ENCODE assay signal across 1 cellular context in the genomic region with DNA sequence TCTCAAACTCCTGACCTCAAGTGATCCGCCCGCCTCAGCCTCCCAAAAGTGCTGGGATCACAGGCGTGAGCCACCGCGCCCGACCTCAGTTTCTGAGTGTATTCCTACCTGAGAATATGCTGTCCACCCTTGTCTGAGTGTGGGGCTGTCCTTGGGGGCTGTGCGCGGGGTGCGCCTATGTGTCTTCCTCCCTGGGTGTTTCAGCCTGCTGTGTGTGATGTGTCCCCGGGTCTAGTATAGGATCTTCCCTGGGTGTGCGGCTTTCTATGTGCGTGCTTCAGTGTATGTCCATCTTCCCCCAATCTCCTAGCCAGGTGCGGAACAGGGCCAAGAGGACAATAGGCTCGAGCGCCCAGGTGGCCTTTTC.
A peak's percentile ranks its signal among the peaks of the same experiment; 100 is the strongest.
TF ChIP-seq lines count a peak whose summit lies in the region.

No MANE protein-coding gene starts in this region.

TF ChIP-seq in K562, 482 proteins besides CTCF, POLR2A, EP300 and RAD21 (continued from another document):
- TF ChIP-seq, protein P1, sequence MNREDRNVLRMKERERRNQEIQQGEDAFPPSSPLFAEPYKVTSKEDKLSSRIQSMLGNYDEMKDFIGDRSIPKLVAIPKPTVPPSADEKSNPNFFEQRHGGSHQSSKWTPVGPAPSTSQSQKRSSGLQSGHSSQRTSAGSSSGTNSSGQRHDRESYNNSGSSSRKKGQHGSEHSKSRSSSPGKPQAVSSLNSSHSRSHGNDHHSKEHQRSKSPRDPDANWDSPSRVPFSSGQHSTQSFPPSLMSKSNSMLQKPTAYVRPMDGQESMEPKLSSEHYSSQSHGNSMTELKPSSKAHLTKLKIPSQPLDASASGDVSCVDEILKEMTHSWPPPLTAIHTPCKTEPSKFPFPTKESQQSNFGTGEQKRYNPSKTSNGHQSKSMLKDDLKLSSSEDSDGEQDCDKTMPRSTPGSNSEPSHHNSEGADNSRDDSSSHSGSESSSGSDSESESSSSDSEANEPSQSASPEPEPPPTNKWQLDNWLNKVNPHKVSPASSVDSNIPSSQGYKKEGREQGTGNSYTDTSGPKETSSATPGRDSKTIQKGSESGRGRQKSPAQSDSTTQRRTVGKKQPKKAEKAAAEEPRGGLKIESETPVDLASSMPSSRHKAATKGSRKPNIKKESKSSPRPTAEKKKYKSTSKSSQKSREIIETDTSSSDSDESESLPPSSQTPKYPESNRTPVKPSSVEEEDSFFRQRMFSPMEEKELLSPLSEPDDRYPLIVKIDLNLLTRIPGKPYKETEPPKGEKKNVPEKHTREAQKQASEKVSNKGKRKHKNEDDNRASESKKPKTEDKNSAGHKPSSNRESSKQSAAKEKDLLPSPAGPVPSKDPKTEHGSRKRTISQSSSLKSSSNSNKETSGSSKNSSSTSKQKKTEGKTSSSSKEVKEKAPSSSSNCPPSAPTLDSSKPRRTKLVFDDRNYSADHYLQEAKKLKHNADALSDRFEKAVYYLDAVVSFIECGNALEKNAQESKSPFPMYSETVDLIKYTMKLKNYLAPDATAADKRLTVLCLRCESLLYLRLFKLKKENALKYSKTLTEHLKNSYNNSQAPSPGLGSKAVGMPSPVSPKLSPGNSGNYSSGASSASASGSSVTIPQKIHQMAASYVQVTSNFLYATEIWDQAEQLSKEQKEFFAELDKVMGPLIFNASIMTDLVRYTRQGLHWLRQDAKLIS (CRISPR knock-in tag; IDR thresholded peaks at IDR 0.05), result no peak
- TF ChIP-seq, protein P2, sequence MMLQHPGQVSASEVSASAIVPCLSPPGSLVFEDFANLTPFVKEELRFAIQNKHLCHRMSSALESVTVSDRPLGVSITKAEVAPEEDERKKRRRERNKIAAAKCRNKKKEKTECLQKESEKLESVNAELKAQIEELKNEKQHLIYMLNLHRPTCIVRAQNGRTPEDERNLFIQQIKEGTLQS (IDR thresholded peaks at IDR 0.05), result no peak
- TF ChIP-seq, protein P2 (CRISPR knock-in tag; conservative IDR thresholded peaks at IDR 0.05), result no peak
- TF ChIP-seq TCF7 (IDR thresholded peaks at IDR 0.05; ENCODE audit: borderline replicate concordance), result no peak
- no peak for TF ChIP-seq ZNF175 (CRISPR knock-in tag; IDR thresholded peaks at IDR 0.05; ENCODE audit: low read depth)
- no peak for TF ChIP-seq HNRNPL (IDR thresholded peaks at IDR 0.05; ENCODE audit: low read depth, low read length)
- TF ChIP-seq CEBPB (tag; IDR thresholded peaks at IDR 0.05), result peak; percentile 33
- no peak for TF ChIP-seq RBM25 (IDR thresholded peaks at IDR 0.05; ENCODE audit: low read depth, low read length, severe bottlenecking)
- TF ChIP-seq KAT8 (IDR thresholded peaks at IDR 0.05; ENCODE audit: low read depth), result no peak
- TF ChIP-seq BRD9 (IDR thresholded peaks at IDR 0.05; ENCODE audit: low read depth, partially characterized antibody), result peak; percentile 6
- TF ChIP-seq, protein P3, sequence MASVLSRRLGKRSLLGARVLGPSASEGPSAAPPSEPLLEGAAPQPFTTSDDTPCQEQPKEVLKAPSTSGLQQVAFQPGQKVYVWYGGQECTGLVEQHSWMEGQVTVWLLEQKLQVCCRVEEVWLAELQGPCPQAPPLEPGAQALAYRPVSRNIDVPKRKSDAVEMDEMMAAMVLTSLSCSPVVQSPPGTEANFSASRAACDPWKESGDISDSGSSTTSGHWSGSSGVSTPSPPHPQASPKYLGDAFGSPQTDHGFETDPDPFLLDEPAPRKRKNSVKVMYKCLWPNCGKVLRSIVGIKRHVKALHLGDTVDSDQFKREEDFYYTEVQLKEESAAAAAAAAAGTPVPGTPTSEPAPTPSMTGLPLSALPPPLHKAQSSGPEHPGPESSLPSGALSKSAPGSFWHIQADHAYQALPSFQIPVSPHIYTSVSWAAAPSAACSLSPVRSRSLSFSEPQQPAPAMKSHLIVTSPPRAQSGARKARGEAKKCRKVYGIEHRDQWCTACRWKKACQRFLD (CRISPR knock-in tag; IDR thresholded peaks at IDR 0.05), result 0 out of 2 replicates have a peak, but pooled peaks have one; percentile 18
- 0 out of 2 replicates have a peak, but pooled peaks have one; percentile 12 for TF ChIP-seq BRD4 (IDR thresholded peaks at IDR 0.05)
- TF ChIP-seq, protein P4, sequence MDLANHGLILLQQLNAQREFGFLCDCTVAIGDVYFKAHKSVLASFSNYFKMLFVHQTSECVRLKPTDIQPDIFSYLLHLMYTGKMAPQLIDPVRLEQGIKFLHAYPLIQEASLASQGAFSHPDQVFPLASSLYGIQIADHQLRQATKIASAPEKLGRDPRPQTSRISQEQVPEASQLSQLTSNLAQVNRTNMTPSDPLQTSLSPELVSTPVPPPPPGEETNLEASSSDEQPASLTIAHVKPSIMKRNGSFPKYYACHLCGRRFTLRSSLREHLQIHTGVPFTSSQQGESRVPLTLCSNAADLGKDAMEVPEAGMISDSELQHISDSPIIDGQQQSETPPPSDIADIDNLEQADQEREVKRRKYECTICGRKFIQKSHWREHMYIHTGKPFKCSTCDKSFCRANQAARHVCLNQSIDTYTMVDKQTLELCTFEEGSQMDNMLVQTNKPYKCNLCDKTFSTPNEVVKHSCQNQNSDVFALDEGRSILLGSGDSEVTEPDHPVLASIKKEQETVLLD (IDR thresholded peaks at IDR 0.05), result no peak
- TF ChIP-seq, protein P5, sequence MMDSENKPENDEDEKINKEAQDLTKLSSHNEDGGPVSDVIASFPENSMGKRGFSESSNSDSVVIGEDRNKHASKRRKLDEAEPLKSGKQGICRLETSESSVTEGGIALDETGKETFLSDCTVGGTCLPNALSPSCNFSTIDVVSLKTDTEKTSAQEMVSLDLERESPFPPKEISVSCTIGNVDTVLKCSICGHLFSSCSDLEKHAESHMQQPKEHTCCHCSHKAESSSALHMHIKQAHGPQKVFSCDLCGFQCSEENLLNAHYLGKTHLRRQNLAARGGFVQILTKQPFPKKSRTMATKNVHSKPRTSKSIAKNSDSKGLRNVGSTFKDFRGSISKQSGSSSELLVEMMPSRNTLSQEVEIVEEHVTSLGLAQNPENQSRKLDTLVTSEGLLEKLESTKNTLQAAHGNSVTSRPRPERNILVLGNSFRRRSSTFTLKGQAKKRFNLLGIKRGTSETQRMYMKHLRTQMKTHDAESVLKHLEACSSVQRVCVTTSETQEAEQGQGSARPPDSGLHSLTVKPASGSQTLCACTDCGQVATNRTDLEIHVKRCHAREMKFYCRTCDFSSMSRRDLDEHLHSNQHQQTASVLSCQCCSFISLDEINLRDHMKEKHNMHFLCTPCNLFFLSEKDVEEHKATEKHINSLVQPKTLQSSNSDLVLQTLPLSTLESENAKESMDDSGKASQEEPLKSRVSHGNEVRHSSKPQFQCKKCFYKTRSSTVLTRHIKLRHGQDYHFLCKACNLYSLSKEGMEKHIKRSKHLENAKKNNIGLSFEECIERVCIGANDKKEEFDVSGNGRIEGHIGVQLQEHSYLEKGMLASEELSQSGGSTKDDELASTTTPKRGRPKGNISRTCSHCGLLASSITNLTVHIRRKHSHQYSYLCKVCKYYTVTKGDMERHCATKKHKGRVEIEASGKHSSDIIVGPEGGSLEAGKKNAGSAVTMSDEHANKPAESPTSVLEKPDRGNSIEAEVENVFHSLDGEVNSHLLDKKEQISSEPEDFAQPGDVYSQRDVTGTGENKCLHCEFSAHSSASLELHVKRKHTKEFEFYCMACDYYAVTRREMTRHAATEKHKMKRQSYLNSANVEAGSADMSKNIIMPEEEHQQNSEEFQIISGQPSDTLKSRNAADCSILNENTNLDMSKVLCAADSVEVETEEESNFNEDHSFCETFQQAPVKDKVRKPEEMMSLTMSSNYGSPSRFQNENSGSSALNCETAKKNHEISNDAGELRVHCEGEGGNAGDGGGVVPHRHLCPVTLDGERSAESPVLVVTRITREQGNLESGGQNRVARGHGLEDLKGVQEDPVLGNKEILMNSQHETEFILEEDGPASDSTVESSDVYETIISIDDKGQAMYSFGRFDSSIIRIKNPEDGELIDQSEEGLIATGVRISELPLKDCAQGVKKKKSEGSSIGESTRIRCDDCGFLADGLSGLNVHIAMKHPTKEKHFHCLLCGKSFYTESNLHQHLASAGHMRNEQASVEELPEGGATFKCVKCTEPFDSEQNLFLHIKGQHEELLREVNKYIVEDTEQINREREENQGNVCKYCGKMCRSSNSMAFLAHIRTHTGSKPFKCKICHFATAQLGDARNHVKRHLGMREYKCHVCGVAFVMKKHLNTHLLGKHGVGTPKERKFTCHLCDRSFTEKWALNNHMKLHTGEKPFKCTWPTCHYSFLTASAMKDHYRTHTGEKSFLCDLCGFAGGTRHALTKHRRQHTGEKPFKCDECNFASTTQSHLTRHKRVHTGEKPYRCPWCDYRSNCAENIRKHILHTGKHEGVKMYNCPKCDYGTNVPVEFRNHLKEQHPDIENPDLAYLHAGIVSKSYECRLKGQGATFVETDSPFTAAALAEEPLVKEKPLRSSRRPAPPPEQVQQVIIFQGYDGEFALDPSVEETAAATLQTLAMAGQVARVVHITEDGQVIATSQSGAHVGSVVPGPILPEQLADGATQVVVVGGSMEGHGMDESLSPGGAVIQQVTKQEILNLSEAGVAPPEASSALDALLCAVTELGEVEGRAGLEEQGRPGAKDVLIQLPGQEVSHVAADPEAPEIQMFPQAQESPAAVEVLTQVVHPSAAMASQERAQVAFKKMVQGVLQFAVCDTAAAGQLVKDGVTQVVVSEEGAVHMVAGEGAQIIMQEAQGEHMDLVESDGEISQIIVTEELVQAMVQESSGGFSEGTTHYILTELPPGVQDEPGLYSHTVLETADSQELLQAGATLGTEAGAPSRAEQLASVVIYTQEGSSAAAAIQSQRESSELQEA (IDR thresholded peaks at IDR 0.05; ENCODE audit: low read depth), result no peak
- TF ChIP-seq, protein P6, sequence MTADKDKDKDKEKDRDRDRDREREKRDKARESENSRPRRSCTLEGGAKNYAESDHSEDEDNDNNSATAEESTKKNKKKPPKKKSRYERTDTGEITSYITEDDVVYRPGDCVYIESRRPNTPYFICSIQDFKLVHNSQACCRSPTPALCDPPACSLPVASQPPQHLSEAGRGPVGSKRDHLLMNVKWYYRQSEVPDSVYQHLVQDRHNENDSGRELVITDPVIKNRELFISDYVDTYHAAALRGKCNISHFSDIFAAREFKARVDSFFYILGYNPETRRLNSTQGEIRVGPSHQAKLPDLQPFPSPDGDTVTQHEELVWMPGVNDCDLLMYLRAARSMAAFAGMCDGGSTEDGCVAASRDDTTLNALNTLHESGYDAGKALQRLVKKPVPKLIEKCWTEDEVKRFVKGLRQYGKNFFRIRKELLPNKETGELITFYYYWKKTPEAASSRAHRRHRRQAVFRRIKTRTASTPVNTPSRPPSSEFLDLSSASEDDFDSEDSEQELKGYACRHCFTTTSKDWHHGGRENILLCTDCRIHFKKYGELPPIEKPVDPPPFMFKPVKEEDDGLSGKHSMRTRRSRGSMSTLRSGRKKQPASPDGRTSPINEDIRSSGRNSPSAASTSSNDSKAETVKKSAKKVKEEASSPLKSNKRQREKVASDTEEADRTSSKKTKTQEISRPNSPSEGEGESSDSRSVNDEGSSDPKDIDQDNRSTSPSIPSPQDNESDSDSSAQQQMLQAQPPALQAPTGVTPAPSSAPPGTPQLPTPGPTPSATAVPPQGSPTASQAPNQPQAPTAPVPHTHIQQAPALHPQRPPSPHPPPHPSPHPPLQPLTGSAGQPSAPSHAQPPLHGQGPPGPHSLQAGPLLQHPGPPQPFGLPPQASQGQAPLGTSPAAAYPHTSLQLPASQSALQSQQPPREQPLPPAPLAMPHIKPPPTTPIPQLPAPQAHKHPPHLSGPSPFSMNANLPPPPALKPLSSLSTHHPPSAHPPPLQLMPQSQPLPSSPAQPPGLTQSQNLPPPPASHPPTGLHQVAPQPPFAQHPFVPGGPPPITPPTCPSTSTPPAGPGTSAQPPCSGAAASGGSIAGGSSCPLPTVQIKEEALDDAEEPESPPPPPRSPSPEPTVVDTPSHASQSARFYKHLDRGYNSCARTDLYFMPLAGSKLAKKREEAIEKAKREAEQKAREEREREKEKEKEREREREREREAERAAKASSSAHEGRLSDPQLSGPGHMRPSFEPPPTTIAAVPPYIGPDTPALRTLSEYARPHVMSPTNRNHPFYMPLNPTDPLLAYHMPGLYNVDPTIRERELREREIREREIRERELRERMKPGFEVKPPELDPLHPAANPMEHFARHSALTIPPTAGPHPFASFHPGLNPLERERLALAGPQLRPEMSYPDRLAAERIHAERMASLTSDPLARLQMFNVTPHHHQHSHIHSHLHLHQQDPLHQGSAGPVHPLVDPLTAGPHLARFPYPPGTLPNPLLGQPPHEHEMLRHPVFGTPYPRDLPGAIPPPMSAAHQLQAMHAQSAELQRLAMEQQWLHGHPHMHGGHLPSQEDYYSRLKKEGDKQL (CRISPR knock-in tag; IDR thresholded peaks at IDR 0.05; ENCODE audit: borderline replicate concordance), result no peak
